In the genomic region with DNA sequence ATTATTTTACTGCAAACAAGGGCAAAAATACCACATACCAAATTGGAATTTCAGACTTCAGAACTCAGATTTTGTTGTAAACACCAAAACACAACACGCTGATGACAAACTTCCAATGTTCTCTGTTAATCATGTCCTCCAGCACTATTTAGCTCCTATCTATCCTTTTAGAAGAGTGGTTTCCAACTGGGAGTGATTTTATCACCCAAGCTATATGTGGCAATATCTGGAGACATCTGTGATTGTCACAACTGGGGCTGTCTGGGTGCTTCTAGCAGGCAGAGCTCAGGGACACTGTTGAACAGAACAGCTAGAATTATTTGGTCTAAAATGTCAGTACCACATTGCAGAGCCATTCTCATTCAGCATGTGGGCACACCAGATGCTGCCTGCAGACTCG, we compare ENCODE assay signal across 25 cellular contexts.
"Had no signal": no experiment of that assay in that cellular context is flagged by ENCODE, and none has a peak within 500 bp of the region (broad histone marks: within the 10 kb centered on the region; RNA-seq: fewer than 3 reads in every experiment).

No MANE protein-coding gene starts in this region.

- H3K4me3 ChIP-seq: coronary artery, dorsolateral prefrontal cortex, heart left ventricle had no signal

- ATAC-seq: activated CD4-positive, CD25-positive, alpha-beta regulatory T cell treated with anti-CD3 and anti-CD28 coated beads, Interleukin-2, amount 50 U/mL, for 24 hours; activated CD8-positive, alpha-beta T cell treated with anti-CD3 and anti-CD28 coated beads for 36 hours; activated T-cell treated with anti-CD3 and anti-CD28 coated beads, Interleukin-2, amount 50 U/mL, for 4 hours; activated T-helper 17 cell treated with anti-CD3 and anti-CD28 coated beads, Interleukin-2, amount 50 U/mL, for 72 hours; esophagus mucosa; heart left ventricle had no signal

- H3K27ac ChIP-seq: brain microvascular endothelial cell, coronary artery, dorsolateral prefrontal cortex, heart left ventricle, WERI-Rb-1 had no signal

- H3K9me3 ChIP-seq: heart left ventricle had no signal

- H3K27me3 ChIP-seq: brain microvascular endothelial cell, dorsolateral prefrontal cortex, heart left ventricle had no signal

- DNase-seq: activated B cell treated with CpG ODN at 0.5 μM for 24 hours; activated CD4-positive, alpha-beta T cell treated with anti-CD3 and anti-CD28 coated beads for 48 hours; activated CD4-positive, alpha-beta T cell treated with anti-CD3 and anti-CD28 coated beads, Interleukin-2, amount 50 U/mL, for 1 hour; activated CD4-positive, alpha-beta T cell treated with anti-CD3 and anti-CD28 coated beads, Interleukin-2, amount 50 U/mL, for 48 hours; activated CD8-positive, alpha-beta memory T cell treated with anti-CD3 and anti-CD28 coated beads for 24 hours; activated CD8-positive, alpha-beta T cell treated with anti-CD3 and anti-CD28 coated beads for 36 hours; activated effector memory CD4-positive, alpha-beta T cell treated with Interleukin-2 at 50 U/mL for 16 hours; activated gamma-delta T cell treated with Interleukin-2 at 50 U/mL for 16 hours; activated naive CD4-positive, alpha-beta T cell treated with anti-CD3 and anti-CD28 coated beads, Interleukin-2, amount 50 U/mL, for 16 hours; activated naive CD4-positive, alpha-beta T cell treated with Interleukin-2 at 50 U/mL for 16 hours; activated T-cell treated with anti-CD3 and anti-CD28 coated beads, Interleukin-2, amount 50 U/mL, for 4 hours; amniotic stem cell; anterior cingulate cortex; brain microvascular endothelial cell; dorsolateral prefrontal cortex; effector memory CD4-positive, alpha-beta T cell; endodermal cell; foreskin fibroblast; heart left ventricle; T1000; WERI-Rb-1 had no signal

- H3K36me3 ChIP-seq: brain microvascular endothelial cell, heart left ventricle, WERI-Rb-1 had no signal
